1 cellular context compared by ENCODE assay signal in the genomic region with DNA sequence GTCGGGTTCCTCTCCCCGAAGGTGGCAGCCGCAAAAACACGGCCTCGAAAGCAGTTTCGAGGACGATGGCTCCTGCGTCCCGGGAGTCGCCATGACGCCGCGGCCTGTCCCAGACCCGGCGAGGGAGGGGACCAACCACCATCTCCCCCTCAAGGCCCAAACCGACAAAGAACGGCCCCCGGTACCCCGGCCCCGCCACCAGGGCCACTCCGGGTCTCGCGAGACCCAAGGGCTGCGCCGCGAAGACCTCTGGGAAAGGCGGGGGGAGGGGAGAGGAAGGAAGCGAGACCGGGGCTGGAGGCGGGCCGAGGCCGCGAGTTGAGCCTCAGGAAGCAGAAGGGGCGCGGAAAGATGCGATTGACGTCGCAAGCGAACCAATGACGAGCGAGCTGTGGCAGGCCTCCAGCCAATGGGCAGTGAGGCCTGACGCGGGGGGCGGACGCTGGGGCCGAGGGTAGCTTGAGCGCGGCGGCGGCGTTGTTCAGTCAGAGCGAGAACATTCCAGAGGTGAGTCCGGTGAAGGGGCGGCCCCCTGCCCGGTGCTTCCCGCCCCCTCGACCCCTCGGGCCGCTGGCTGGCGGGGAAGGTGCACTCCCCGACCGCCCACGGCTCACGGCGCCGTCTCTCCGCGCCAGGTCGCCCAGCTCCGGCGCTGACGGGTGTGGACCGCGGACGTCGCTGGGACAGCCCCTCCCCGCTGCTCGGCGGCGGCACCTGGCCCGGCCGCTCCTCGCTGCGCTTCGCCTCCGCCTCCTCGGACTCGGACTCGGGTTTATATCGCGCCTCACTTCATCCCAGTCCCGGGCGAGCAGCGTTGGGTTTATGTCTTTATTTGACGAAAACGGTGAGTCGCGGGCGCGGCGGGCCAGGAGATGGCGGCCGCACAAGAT.
TF ChIP-seq lines count a peak whose summit lies in the region.

A gene (plus strand): TSS at position 484 of the 890 bp plus-strand sequence. CDS start 1,624 bp downstream, outside the sequence.

TF ChIP-seq in GM12878, 131 proteins besides CTCF, POLR2A, EP300 and RAD21 (continued from another document and continues in another):
- TF ChIP-seq, protein P1, sequence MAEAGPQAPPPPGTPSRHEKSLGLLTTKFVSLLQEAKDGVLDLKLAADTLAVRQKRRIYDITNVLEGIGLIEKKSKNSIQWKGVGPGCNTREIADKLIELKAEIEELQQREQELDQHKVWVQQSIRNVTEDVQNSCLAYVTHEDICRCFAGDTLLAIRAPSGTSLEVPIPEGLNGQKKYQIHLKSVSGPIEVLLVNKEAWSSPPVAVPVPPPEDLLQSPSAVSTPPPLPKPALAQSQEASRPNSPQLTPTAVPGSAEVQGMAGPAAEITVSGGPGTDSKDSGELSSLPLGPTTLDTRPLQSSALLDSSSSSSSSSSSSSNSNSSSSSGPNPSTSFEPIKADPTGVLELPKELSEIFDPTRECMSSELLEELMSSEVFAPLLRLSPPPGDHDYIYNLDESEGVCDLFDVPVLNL (IDR thresholded peaks at IDR 0.05; ENCODE audit: low read depth, low read length) = peak; percentile 16; the same call in 1 of the 2 replicates
- peak; percentile 13; the same call in 1 of the 2 replicates for TF ChIP-seq PAX5 (IDR thresholded peaks at IDR 0.05; ENCODE audit: borderline replicate concordance, low read depth, low read length)
- no peak for TF ChIP-seq WRNIP1 (IDR thresholded peaks at IDR 0.05; ENCODE audit: borderline replicate concordance, low read depth, low read length)
- TF ChIP-seq, protein P2, sequence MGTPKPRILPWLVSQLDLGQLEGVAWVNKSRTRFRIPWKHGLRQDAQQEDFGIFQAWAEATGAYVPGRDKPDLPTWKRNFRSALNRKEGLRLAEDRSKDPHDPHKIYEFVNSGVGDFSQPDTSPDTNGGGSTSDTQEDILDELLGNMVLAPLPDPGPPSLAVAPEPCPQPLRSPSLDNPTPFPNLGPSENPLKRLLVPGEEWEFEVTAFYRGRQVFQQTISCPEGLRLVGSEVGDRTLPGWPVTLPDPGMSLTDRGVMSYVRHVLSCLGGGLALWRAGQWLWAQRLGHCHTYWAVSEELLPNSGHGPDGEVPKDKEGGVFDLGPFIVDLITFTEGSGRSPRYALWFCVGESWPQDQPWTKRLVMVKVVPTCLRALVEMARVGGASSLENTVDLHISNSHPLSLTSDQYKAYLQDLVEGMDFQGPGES (IDR thresholded peaks at IDR 0.05) = peak; percentile 93
- TF ChIP-seq SUPT20H (IDR thresholded peaks at IDR 0.05; ENCODE audit: borderline replicate concordance, control insufficient read depth, low read depth, low read length) = no peak
- TF ChIP-seq, protein P3, sequence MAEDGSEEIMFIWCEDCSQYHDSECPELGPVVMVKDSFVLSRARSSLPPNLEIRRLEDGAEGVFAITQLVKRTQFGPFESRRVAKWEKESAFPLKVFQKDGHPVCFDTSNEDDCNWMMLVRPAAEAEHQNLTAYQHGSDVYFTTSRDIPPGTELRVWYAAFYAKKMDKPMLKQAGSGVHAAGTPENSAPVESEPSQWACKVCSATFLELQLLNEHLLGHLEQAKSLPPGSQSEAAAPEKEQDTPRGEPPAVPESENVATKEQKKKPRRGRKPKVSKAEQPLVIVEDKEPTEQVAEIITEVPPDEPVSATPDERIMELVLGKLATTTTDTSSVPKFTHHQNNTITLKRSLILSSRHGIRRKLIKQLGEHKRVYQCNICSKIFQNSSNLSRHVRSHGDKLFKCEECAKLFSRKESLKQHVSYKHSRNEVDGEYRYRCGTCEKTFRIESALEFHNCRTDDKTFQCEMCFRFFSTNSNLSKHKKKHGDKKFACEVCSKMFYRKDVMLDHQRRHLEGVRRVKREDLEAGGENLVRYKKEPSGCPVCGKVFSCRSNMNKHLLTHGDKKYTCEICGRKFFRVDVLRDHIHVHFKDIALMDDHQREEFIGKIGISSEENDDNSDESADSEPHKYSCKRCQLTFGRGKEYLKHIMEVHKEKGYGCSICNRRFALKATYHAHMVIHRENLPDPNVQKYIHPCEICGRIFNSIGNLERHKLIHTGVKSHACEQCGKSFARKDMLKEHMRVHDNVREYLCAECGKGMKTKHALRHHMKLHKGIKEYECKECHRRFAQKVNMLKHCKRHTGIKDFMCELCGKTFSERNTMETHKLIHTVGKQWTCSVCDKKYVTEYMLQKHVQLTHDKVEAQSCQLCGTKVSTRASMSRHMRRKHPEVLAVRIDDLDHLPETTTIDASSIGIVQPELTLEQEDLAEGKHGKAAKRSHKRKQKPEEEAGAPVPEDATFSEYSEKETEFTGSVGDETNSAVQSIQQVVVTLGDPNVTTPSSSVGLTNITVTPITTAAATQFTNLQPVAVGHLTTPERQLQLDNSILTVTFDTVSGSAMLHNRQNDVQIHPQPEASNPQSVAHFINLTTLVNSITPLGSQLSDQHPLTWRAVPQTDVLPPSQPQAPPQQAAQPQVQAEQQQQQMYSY (CRISPR knock-in tag; IDR thresholded peaks at IDR 0.05) = no peak
- peak; percentile 91 for TF ChIP-seq HDAC6 (IDR thresholded peaks at IDR 0.05; ENCODE audit: unreplicated experiment)
- peak; percentile 86 for TF ChIP-seq CREB1 (IDR thresholded peaks at IDR 0.05; ENCODE audit: low read depth)
- no peak for TF ChIP-seq KDM1A (IDR thresholded peaks at IDR 0.05; ENCODE audit: borderline replicate concordance)
- TF ChIP-seq NBN (IDR thresholded peaks at IDR 0.05) = peak; percentile 68; the same call in 1 of the 2 replicates
- peak; percentile 59; the same call in 1 of the 2 replicates for TF ChIP-seq SMARCA5 (IDR thresholded peaks at IDR 0.05)
- TF ChIP-seq GABPA (IDR thresholded peaks at IDR 0.05; ENCODE audit: low read depth) = peak; percentile 79
- TF ChIP-seq NR2C2 (IDR thresholded peaks at IDR 0.05; ENCODE audit: borderline replicate concordance, control insufficient read depth, insufficient read length, low read depth) = no peak
- TF ChIP-seq, protein P4, sequence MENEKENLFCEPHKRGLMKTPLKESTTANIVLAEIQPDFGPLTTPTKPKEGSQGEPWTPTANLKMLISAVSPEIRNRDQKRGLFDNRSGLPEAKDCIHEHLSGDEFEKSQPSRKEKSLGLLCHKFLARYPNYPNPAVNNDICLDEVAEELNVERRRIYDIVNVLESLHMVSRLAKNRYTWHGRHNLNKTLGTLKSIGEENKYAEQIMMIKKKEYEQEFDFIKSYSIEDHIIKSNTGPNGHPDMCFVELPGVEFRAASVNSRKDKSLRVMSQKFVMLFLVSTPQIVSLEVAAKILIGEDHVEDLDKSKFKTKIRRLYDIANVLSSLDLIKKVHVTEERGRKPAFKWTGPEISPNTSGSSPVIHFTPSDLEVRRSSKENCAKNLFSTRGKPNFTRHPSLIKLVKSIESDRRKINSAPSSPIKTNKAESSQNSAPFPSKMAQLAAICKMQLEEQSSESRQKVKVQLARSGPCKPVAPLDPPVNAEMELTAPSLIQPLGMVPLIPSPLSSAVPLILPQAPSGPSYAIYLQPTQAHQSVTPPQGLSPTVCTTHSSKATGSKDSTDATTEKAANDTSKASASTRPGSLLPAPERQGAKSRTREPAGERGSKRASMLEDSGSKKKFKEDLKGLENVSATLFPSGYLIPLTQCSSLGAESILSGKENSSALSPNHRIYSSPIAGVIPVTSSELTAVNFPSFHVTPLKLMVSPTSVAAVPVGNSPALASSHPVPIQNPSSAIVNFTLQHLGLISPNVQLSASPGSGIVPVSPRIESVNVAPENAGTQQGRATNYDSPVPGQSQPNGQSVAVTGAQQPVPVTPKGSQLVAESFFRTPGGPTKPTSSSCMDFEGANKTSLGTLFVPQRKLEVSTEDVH (IDR thresholded peaks at IDR 0.05; ENCODE audit: low read depth, partially characterized antibody) = no peak
- TF ChIP-seq, protein P5, sequence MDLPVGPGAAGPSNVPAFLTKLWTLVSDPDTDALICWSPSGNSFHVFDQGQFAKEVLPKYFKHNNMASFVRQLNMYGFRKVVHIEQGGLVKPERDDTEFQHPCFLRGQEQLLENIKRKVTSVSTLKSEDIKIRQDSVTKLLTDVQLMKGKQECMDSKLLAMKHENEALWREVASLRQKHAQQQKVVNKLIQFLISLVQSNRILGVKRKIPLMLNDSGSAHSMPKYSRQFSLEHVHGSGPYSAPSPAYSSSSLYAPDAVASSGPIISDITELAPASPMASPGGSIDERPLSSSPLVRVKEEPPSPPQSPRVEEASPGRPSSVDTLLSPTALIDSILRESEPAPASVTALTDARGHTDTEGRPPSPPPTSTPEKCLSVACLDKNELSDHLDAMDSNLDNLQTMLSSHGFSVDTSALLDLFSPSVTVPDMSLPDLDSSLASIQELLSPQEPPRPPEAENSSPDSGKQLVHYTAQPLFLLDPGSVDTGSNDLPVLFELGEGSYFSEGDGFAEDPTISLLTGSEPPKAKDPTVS (IDR thresholded peaks at IDR 0.05; ENCODE audit: low read depth, low read length) = peak; percentile 28; the same call in 1 of the 2 replicates
- TF ChIP-seq MTA3 (IDR thresholded peaks at IDR 0.05; ENCODE audit: borderline replicate concordance, low read length) = no peak
- TF ChIP-seq, protein P6, sequence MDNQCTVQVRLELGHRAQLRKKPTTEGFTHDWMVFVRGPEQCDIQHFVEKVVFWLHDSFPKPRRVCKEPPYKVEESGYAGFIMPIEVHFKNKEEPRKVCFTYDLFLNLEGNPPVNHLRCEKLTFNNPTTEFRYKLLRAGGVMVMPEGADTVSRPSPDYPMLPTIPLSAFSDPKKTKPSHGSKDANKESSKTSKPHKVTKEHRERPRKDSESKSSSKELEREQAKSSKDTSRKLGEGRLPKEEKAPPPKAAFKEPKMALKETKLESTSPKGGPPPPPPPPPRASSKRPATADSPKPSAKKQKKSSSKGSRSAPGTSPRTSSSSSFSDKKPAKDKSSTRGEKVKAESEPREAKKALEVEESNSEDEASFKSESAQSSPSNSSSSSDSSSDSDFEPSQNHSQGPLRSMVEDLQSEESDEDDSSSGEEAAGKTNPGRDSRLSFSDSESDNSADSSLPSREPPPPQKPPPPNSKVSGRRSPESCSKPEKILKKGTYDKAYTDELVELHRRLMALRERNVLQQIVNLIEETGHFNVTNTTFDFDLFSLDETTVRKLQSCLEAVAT (IDR thresholded peaks at IDR 0.05) = no peak
- no peak for TF ChIP-seq BCL11A (IDR thresholded peaks at IDR 0.05; ENCODE audit: low read depth, low read length)
- TF ChIP-seq, protein P7, sequence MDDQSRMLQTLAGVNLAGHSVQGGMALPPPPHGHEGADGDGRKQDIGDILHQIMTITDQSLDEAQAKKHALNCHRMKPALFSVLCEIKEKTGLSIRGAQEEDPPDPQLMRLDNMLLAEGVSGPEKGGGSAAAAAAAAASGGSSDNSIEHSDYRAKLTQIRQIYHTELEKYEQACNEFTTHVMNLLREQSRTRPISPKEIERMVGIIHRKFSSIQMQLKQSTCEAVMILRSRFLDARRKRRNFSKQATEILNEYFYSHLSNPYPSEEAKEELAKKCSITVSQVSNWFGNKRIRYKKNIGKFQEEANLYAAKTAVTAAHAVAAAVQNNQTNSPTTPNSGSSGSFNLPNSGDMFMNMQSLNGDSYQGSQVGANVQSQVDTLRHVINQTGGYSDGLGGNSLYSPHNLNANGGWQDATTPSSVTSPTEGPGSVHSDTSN (IDR thresholded peaks at IDR 0.05; ENCODE audit: insufficient replicate concordance, low read depth, low read length) = peak; percentile 97
- TF ChIP-seq, protein P8, sequence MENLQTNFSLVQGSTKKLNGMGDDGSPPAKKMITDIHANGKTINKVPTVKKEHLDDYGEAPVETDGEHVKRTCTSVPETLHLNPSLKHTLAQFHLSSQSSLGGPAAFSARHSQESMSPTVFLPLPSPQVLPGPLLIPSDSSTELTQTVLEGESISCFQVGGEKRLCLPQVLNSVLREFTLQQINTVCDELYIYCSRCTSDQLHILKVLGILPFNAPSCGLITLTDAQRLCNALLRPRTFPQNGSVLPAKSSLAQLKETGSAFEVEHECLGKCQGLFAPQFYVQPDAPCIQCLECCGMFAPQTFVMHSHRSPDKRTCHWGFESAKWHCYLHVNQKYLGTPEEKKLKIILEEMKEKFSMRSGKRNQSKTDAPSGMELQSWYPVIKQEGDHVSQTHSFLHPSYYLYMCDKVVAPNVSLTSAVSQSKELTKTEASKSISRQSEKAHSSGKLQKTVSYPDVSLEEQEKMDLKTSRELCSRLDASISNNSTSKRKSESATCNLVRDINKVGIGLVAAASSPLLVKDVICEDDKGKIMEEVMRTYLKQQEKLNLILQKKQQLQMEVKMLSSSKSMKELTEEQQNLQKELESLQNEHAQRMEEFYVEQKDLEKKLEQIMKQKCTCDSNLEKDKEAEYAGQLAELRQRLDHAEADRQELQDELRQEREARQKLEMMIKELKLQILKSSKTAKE (IDR thresholded peaks at IDR 0.05; ENCODE audit: low read depth, poor library complexity, severe bottlenecking) = no peak
- peak in 1 of 2 experiments; percentile 66; a peak in 2 of 3 replicates for TF ChIP-seq EGR1 (IDR thresholded peaks at IDR 0.05; ENCODE audit: borderline replicate concordance in 1 of 2, low read depth in 2 of 2, low read length in 2 of 2)
- no peak for TF ChIP-seq ETV6 (conservative IDR thresholded peaks at IDR 0.05 in 1 of 2, IDR thresholded peaks at IDR 0.05 in 1 of 2; ENCODE audit: borderline replicate concordance in 1 of 2, low read depth in 1 of 2)
- TF ChIP-seq, protein P9, sequence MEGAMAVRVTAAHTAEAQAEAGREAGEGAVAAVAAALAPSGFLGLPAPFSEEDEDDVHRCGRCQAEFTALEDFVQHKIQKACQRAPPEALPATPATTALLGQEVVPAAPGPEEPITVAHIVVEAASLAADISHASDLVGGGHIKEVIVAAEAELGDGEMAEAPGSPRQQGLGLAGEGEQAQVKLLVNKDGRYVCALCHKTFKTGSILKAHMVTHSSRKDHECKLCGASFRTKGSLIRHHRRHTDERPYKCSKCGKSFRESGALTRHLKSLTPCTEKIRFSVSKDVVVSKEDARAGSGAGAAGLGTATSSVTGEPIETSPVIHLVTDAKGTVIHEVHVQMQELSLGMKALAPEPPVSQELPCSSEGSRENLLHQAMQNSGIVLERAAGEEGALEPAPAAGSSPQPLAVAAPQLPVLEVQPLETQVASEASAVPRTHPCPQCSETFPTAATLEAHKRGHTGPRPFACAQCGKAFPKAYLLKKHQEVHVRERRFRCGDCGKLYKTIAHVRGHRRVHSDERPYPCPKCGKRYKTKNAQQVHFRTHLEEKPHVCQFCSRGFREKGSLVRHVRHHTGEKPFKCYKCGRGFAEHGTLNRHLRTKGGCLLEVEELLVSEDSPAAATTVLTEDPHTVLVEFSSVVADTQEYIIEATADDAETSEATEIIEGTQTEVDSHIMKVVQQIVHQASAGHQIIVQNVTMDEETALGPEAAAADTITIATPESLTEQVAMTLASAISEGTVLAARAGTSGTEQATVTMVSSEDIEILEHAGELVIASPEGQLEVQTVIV (IDR thresholded peaks at IDR 0.05; ENCODE audit: borderline replicate concordance, partially characterized antibody) = peak; percentile 42
